Comparison of ENCODE assay signal across 8 cellular contexts in genomic region chr7:121330053-121330833, GRCh38. TPM values are rescaled to one million over a fixed set of nuclear protein-coding genes. Genes with fewer than 3 reads are reported as not detected.
DNase-seq lines count a peak whose midpoint lies in the region; ATAC-seq lines count a peak whose summit lies in the region.

No MANE protein-coding gene starts in this region.

- no peak overlapping the region for H3K27ac Mint-ChIP-seq in natural killer cell treated with Interleukin-12 subunit alpha and Interleukin-12 subunit beta and Interleukin-15 and Interleukin-18, amount 100 ng/mL, for 72 hours

- H3K4me1 Mint-ChIP-seq in natural killer cell treated with Interleukin-12 subunit alpha and Interleukin-12 subunit beta and Interleukin-15 and Interleukin-18, amount 100 ng/mL, for 72 hours (ENCODE audit: low read depth in 2 of 2), result peaks cover 0 to 15% of the 10 kb centered on the region in 2 donors

- in situ Hi-C loops in KBM-7 (cut with MboI; ENCODE audit: low pct_unique_long_range_greater_than_20kb, low sequenced_read_pairs), result no loop called here

- peak overlapping the region; percentile 56 for H3K4me3 Mint-ChIP-seq in natural killer cell treated with Interleukin-12 subunit alpha and Interleukin-12 subunit beta and Interleukin-15 and Interleukin-18, amount 100 ng/mL, for 72 hours

- no peak overlapping the region for H3K27ac ChIP-seq in substantia nigra (ENCODE audit: low read depth, low read length, poor library complexity, severe bottlenecking)

- no peaks in the 10 kb centered on the region for H3K9me3 Mint-ChIP-seq in natural killer cell treated with Interleukin-12 subunit alpha and Interleukin-12 subunit beta and Interleukin-15 and Interleukin-18, amount 100 ng/mL, for 72 hours

- DNase-seq in ELF-1 (ENCODE audit: low read depth, low spot score) (peak; percentile 35), NCI-H345 (lab: John Stamatoyannopoulos, UW) (peak; percentile 24), ecto neural progenitor cell (ENCODE audit: low spot score) (peak; percentile 69), KBM-7 (no peak), substantia nigra (lab: John Stamatoyannopoulos, UW) (no peak), DMS153 (lab: John Stamatoyannopoulos, UW) (no peak)
- no peak for DNase-seq in natural killer cell treated with Interleukin-12 subunit alpha and Interleukin-12 subunit beta and Interleukin-15 and Interleukin-18, amount 100 ng/mL, for 72 hours (ENCODE audit: low spot score)

- H3K27me3 Mint-ChIP-seq in natural killer cell treated with Interleukin-12 subunit alpha and Interleukin-12 subunit beta and Interleukin-15 and Interleukin-18, amount 100 ng/mL, for 72 hours, result peaks cover 41 to 68% of the 10 kb centered on the region in 2 donors

- H3K36me3 Mint-ChIP-seq in natural killer cell treated with Interleukin-12 subunit alpha and Interleukin-12 subunit beta and Interleukin-15 and Interleukin-18, amount 100 ng/mL, for 72 hours, result no peaks in the 10 kb centered on the region

- peak; percentile 36 for ATAC-seq in GM21526 (IDR thresholded peaks at IDR 0.05; ENCODE audit: low FRiP score, unreplicated experiment)
- ATAC-seq in natural killer cell treated with Interleukin-12 subunit alpha and Interleukin-12 subunit beta and Interleukin-15 and Interleukin-18, amount 100 ng/mL, for 72 hours, result no peak

RNA-seq across cellular contexts. Expression of gene WNT16, which starts 1.4 kb away (rescaled TPM):
- total RNA-seq in natural killer cell treated with Interleukin-12 subunit alpha and Interleukin-12 subunit beta and Interleukin-15 and Interleukin-18, amount 100 ng/mL, for 72 hours, result not detected

Comparison
In these comparisons a context has a peak if more than half of its experiments do, and no peak if none do; other contexts are left out.
1. DNase-seq: peak in ELF-1 (single experiment), NCI-H345 (single experiment) and ecto neural progenitor cell (single experiment); none in natural killer cell treated with Interleukin-12 subunit alpha and Interleukin-12 subunit beta and Interleukin-15 and Interleukin-18, amount 100 ng/mL, for 72 hours (single experiment), KBM-7 (single experiment), substantia nigra (0 of 49) and DMS153 (single experiment).